12 cellular contexts compared by ENCODE assay signal in genomic region chr16:3576211-3576610, GRCh38. TPM values are rescaled to one million over a fixed set of nuclear protein-coding genes. Genes with fewer than 3 reads are reported as not detected.
A peak's percentile ranks its signal among the peaks of the same experiment; 100 is the strongest.
DNase-seq lines count a peak whose midpoint lies in the region; ATAC-seq and TF ChIP-seq lines count a peak whose summit lies in the region.
"Had no signal": no experiment of that assay in that cellular context is flagged by ENCODE, and none has a peak within 500 bp of the region (broad histone marks: within the 10 kb centered on the region; RNA-seq: fewer than 3 reads in every experiment).

No MANE protein-coding gene starts in this region.

- peaks cover 5% of the 10 kb centered on the region for H3K27me3 ChIP-seq in left ventricle myocardium inferior (ENCODE audit: low read depth)
- H3K27me3 ChIP-seq in heart left ventricle, result peaks cover 0 to 13% (median 0%) of the 10 kb centered on the region in 9 donors
- no peaks in the 10 kb centered on the region for H3K27me3 ChIP-seq in mononuclear cell (ENCODE audit: insufficient read depth, low read length)

- ATAC-seq in heart left ventricle (no peak), HG02759 (IDR thresholded peaks at IDR 0.05; ENCODE audit: unreplicated experiment) (no peak)

- peaks cover 3% of the 10 kb centered on the region for H3K9me3 ChIP-seq in left ventricle myocardium inferior (replicated peaks)
- peaks cover 0 to 7% (median 0%) of the 10 kb centered on the region in 12 donors for H3K9me3 ChIP-seq in heart left ventricle
- no peaks in the 10 kb centered on the region for H3K9me3 ChIP-seq in mononuclear cell (ENCODE audit: low read depth, low read length)

- intact Hi-C loops in left ventricle myocardium inferior (cut with micrococcal nuclease) (no loop called here), heart left ventricle (cut with DNase I) (no loop called here)

- TF ChIP-seq POLR2A in heart left ventricle (IDR thresholded peaks at IDR 0.05), result no peak

- no peaks in the 10 kb centered on the region for H3K36me3 ChIP-seq in left ventricle myocardium inferior
- H3K36me3 ChIP-seq in heart left ventricle, result no peaks in the 10 kb centered on the region

- 78 to 90% (median 87%) methylated on average over 7 to 11 of the region's 11 CpGs for WGBS in heart left ventricle, 4 donors

- TF ChIP-seq CTCF in left ventricle myocardium inferior (IDR thresholded peaks at IDR 0.05; ENCODE audit: borderline replicate concordance), result no peak
- TF ChIP-seq CTCF in heart left ventricle (IDR thresholded peaks at IDR 0.05), result no peak
- TF ChIP-seq CTCF in foreskin fibroblast (IDR thresholded peaks at IDR 0.05; ENCODE audit: low read depth, low read length), result no peak

- H3K4me1 ChIP-seq in left ventricle myocardium inferior (no peaks in the 10 kb centered on the region), heart left ventricle (peaks cover 0 to 31% (median 0%) of the 10 kb centered on the region in 12 donors), mononuclear cell (ENCODE audit: insufficient read depth, low read length) (peaks cover 61% of the 10 kb centered on the region)

- H3K27ac ChIP-seq in left ventricle myocardium inferior (replicated peaks) (no peak overlapping the region), heart left ventricle (peak overlapping the region in 1 of 12 donors; percentile 80)

- DNase-seq in left ventricle myocardium inferior (no peak), heart left ventricle (no peak), foreskin fibroblast (no peak), hippocampal formation (lab: John Stamatoyannopoulos, UW) (no peak), RKO (ENCODE audit: low spot score) (no peak)
- peak; percentile 64 for DNase-seq in activated CD8-positive, alpha-beta memory T cell treated with anti-CD3 and anti-CD28 coated beads, Interleukin-2, amount 50 U/mL, for 48 hours
- DNase-seq: cortex of kidney, NCI-H187 treated with DMSO at 0.1 percent for 48 hours, occipital lobe had no signal

- H3K4me3 ChIP-seq in left ventricle myocardium inferior, result peak overlapping the region; percentile 54
- peak overlapping the region in 4 of 12 donors; percentile 30 to 58 (median 45) for H3K4me3 ChIP-seq in heart left ventricle
- peak overlapping the region; percentile 53 for H3K4me3 ChIP-seq in mononuclear cell (ENCODE audit: low read length)
- no peak overlapping the region for H3K4me3 ChIP-seq in foreskin fibroblast (ENCODE audit: low read depth in 1 of 2, low read length in 2 of 2)

RNA-seq across cellular contexts. Expression of gene NLRC3, which starts 1.0 kb away (rescaled TPM):
- 0.93 TPM for total RNA-seq in left ventricle myocardium inferior
- 1 to 10 TPM in 5 of 9 donors, under 1 TPM in 4; 0.61 to 2.9 (median 1.1) TPM for total RNA-seq in heart left ventricle
- polyA plus RNA-seq in heart left ventricle, result under 1 TPM; 0.44 to 0.57 TPM
- total RNA-seq in mononuclear cell, result 25.1 TPM
- total RNA-seq: HepG2 had no signal
- polyA plus RNA-seq: HepG2 had no signal

RNA-seq across cellular contexts. Expression of gene SLX4, which starts 35.2 kb away (rescaled TPM):
- total RNA-seq in left ventricle myocardium inferior (2.5 TPM), heart left ventricle (1 to 10 TPM; 2.0 to 4.7 (median 3.2) TPM), mononuclear cell (2.5 TPM)
- 1 to 10 TPM; 2.3 to 3.1 TPM for polyA plus RNA-seq in heart left ventricle

Comparison
In these comparisons a context has a peak if more than half of its experiments do, and no peak if none do; other contexts are left out.
1. H3K4me3 ChIP-seq: peak in left ventricle myocardium inferior (single experiment) and mononuclear cell (single experiment); none in foreskin fibroblast (0 of 2).